Comparison of ENCODE assay signal across 9 cellular contexts in genomic region chr7:97004931-97005763, GRCh38. TPM values are rescaled to one million over a fixed set of nuclear protein-coding genes. Genes with fewer than 3 reads are reported as not detected.
DNase-seq lines count a peak whose midpoint lies in the region; ATAC-seq, FAIRE-seq and TF ChIP-seq lines count a peak whose summit lies in the region.
"Had no signal": no experiment of that assay in that cellular context is flagged by ENCODE, and none has a peak within 500 bp of the region (broad histone marks: within the 10 kb centered on the region; RNA-seq: fewer than 3 reads in every experiment).

TSS of gene DLX6 (plus strand) at chr7:97005553. CDS start at chr7:97005978, 425 bp downstream.

- H3K36me3 Mint-ChIP-seq in T-helper 17 cell (ENCODE audit: low read depth) = no peaks in the 10 kb centered on the region

- TF ChIP-seq CTCF in GM06990 (IDR thresholded peaks at IDR 0.05; ENCODE audit: insufficient read depth, low read length, poor library complexity, severe bottlenecking) = no peak

- H3K4me1 Mint-ChIP-seq in T-helper 17 cell = peaks cover 5% of the 10 kb centered on the region

- peaks cover 8% of the 10 kb centered on the region for H3K9me3 ChIP-seq in T-helper 17 cell (ENCODE audit: control insufficient read depth, low read length, poor library complexity, severe bottlenecking)

- peak within 1 kb of the TSS; percentile 4 for H3K27ac Mint-ChIP-seq in T-helper 17 cell

- DNase-seq in GM06990 (ENCODE audit: extremely low read depth, insufficient read length) (no peak), NCI-H1105 treated with DMSO at 0.1 percent for 48 hours (lab: John Stamatoyannopoulos, UW) (peak; percentile 98), T-helper 17 cell (no peak), nucleus accumbens (lab: John Stamatoyannopoulos, UW) (peak in 37 of 56 donors; percentile 48 to 92 (median 75)), cortex of kidney (lab: John Stamatoyannopoulos, UW) (no peak), GM19239 (ENCODE audit: insufficient read length, low spot score) (no peak)

- H3K27me3 ChIP-seq in GM06990 (replicated peaks; ENCODE audit: control insufficient read depth, insufficient read depth, low read length) = peaks cover 6% of the 10 kb centered on the region

- no peak for FAIRE-seq in GM19239 (lab: Jason Lieb, UNC)
- FAIRE-seq: TTC549 had no signal

- no peaks in the 10 kb centered on the region for H3K36me3 ChIP-seq in GM06990 (ENCODE audit: control insufficient read depth, insufficient read depth, low read length)

- peak; percentile 25 for ATAC-seq in T-helper 17 cell
- peak; percentile 67 for ATAC-seq in esophagus mucosa
- ATAC-seq in HG03139 (IDR thresholded peaks at IDR 0.05; ENCODE audit: unreplicated experiment) = no peak

- H3K27me3 Mint-ChIP-seq in T-helper 17 cell = peaks cover 80% of the 10 kb centered on the region

- peak within 1 kb of the TSS; percentile 22; the same call in 1 of the 2 replicates for H3K4me3 ChIP-seq in GM06990 (replicated peaks; ENCODE audit: low read depth, low read length)

- peak within 1 kb of the TSS; percentile 80 for H3K4me3 Mint-ChIP-seq in T-helper 17 cell

RNA-seq across cellular contexts. Expression of gene DLX6, which starts in this region (rescaled TPM):
- total RNA-seq in T-helper 17 cell = not detected
- total RNA-seq in esophagus mucosa = not detected

Comparison
In these comparisons a context has a peak if more than half of its experiments do, and no peak if none do; other contexts are left out.
1. Peak in ATAC-seq in T-helper 17 cell; RNA of the gene not detected or under 1 TPM.
2. Peak in ATAC-seq in esophagus mucosa; RNA of the gene not detected or under 1 TPM.
3. DNase-seq: peak in NCI-H1105 treated with DMSO at 0.1 percent for 48 hours (single experiment) and nucleus accumbens (37 of 56); none in GM06990 (single experiment), T-helper 17 cell (0 of 3), cortex of kidney (single experiment) and GM19239 (single experiment).